ENCODE assay signal across 21 cellular contexts in genomic region chr21:41509733-41510132, GRCh38. TPM values are rescaled to one million over a fixed set of nuclear protein-coding genes. Genes with fewer than 3 reads are reported as not detected.
DNase-seq lines count a peak whose midpoint lies in the region; ATAC-seq and TF ChIP-seq lines count a peak whose summit lies in the region.
"Had no signal": no experiment of that assay in that cellular context is flagged by ENCODE, and none has a peak within 500 bp of the region (broad histone marks: within the 10 kb centered on the region; RNA-seq: fewer than 3 reads in every experiment).

No MANE protein-coding gene starts in this region.

- no peak overlapping the region for H3K27ac Mint-ChIP-seq in endothelial cell (ENCODE audit: unreplicated experiment)
- no peak overlapping the region for H3K27ac Mint-ChIP-seq in nephron progenitor cell
- H3K27ac Mint-ChIP-seq: B cell; CD14-positive monocyte; CD8-positive, alpha-beta memory T cell; H9 had no signal

- intact Hi-C loops in transverse colon (cut with DNase I; ENCODE audit: low total_unique reads) = no loop called here

- ATAC-seq in GM19395 (IDR thresholded peaks at IDR 0.05; ENCODE audit: unreplicated experiment) = no peak

- TF ChIP-seq CTCF in Peyer's patch (IDR thresholded peaks at IDR 0.05) (no peak), endothelial cell (IDR thresholded peaks at IDR 0.05; ENCODE audit: unreplicated experiment) (no peak), nephron progenitor cell (IDR thresholded peaks at IDR 0.05) (no peak), transverse colon (IDR thresholded peaks at IDR 0.05) (no peak)

- H3K9me3 ChIP-seq in Peyer's patch (no peaks in the 10 kb centered on the region), transverse colon (no peaks in the 10 kb centered on the region)
- H3K9me3 ChIP-seq: MG63, SK-N-SH had no signal

- H3K9me3 Mint-ChIP-seq in endothelial cell (ENCODE audit: unreplicated experiment) = no peaks in the 10 kb centered on the region
- no peaks in the 10 kb centered on the region for H3K9me3 Mint-ChIP-seq in nephron progenitor cell
- H3K9me3 Mint-ChIP-seq: H9 had no signal

- H3K27me3 Mint-ChIP-seq in endothelial cell (ENCODE audit: unreplicated experiment) (peaks cover 7% of the 10 kb centered on the region), nephron progenitor cell (ENCODE audit: low read depth, poor library complexity) (peaks cover 59% of the 10 kb centered on the region)

- H3K36me3 Mint-ChIP-seq in endothelial cell (ENCODE audit: low read depth, unreplicated experiment) = no peaks in the 10 kb centered on the region
- H3K36me3 Mint-ChIP-seq in nephron progenitor cell (ENCODE audit: low read depth) = no peaks in the 10 kb centered on the region
- H3K36me3 Mint-ChIP-seq: CD14-positive monocyte; CD8-positive, alpha-beta memory T cell had no signal

- peaks cover 21% of the 10 kb centered on the region for H3K4me1 Mint-ChIP-seq in endothelial cell (ENCODE audit: unreplicated experiment)
- peaks cover 20% of the 10 kb centered on the region for H3K4me1 Mint-ChIP-seq in nephron progenitor cell
- H3K4me1 Mint-ChIP-seq: B cell, CD14-positive monocyte had no signal

- 43 to 69% methylated on average over 1 to 3 of the region's 3 CpGs for WGBS in transverse colon (ENCODE audit: low coverage in 1 of 2), 2 donors

- in situ Hi-C loops in transverse colon (cut with MboI; ENCODE audit: low pct_ligation_motif_present in 1 of 4, low pct_unique_long_range_greater_than_20kb in 1 of 4, low sequenced_read_pairs in 3 of 4) = no loop called here

- peak overlapping the region in 3 of 4 donors; percentile 76 to 93 (median 91) for H3K27ac ChIP-seq in Peyer's patch
- peak overlapping the region; percentile 87 to 94 (median 92) for H3K27ac ChIP-seq in transverse colon
- H3K27ac ChIP-seq: GM23248 had no signal

- TF ChIP-seq POLR2A in Peyer's patch (IDR thresholded peaks at IDR 0.05) = no peak
- TF ChIP-seq POLR2A in transverse colon (IDR thresholded peaks at IDR 0.05) = no peak

- DNase-seq in Peyer's patch = peak in 1 of 3 donors; percentile 37
- DNase-seq in endothelial cell (ENCODE audit: low spot score) = no peak
- no peak for DNase-seq in nephron progenitor cell
- no peak for DNase-seq in transverse colon
- no peak for DNase-seq in NOMO-1 (lab: John Stamatoyannopoulos, UW; ENCODE audit: unreplicated experiment in 2 of 2)
- no peak for DNase-seq in GF-D8 (lab: John Stamatoyannopoulos, UW)
- DNase-seq in RKO (ENCODE audit: low spot score) = no peak
- DNase-seq: CD8-positive, alpha-beta memory T cell; GM23248; H9; IMR-90; KG1; MG63; NCI-H2029; NCI-H446; NCI-H526 treated with DMSO at 0.1 percent for 48 hours; SK-N-SH had no signal

- H3K27me3 ChIP-seq in Peyer's patch = no peaks in the 10 kb centered on the region
- H3K27me3 ChIP-seq in transverse colon = peaks cover 40% of the 10 kb centered on the region

- H3K36me3 ChIP-seq in Peyer's patch (peaks cover 0 to 10% (median 0%) of the 10 kb centered on the region in 3 donors), transverse colon (no peaks in the 10 kb centered on the region)
- H3K36me3 ChIP-seq: MG63 had no signal

- peak overlapping the region in 1 of 4 donors; percentile 18 for H3K4me3 ChIP-seq in Peyer's patch
- H3K4me3 ChIP-seq in transverse colon = no peak overlapping the region
- H3K4me3 ChIP-seq: GM23248, MG63 had no signal

- H3K4me1 ChIP-seq in Peyer's patch (peaks cover 0 to 20% (median 1%) of the 10 kb centered on the region in 4 donors), transverse colon (peaks cover 0 to 28% (median 13%) of the 10 kb centered on the region in 4 donors)

- H3K4me3 Mint-ChIP-seq in endothelial cell (ENCODE audit: unreplicated experiment) (peak overlapping the region; percentile 65), nephron progenitor cell (peak overlapping the region; percentile 33)
- H3K4me3 Mint-ChIP-seq: B cell had no signal

- TF ChIP-seq EP300 in transverse colon (IDR thresholded peaks at IDR 0.05; ENCODE audit: low read depth) = no peak

RNA-seq across cellular contexts. Expression of gene TMPRSS2, which starts 1.8 kb away (rescaled TPM):
- total RNA-seq in Peyer's patch (100 to 1,000 TPM in 3 of 4 donors, 10 to 100 TPM in 1; 39.6 to 419 (median 352) TPM), endothelial cell (ENCODE audit: unreplicated experiment) (46.3 TPM), transverse colon (100 to 1,000 TPM in 3 of 4 donors, 10 to 100 TPM in 1; 65.3 to 557 (median 485) TPM)
- total RNA-seq: A673; B cell; CD8-positive, alpha-beta memory T cell; GM23248; IMR-90 had no signal
